31 cellular contexts compared by ENCODE assay signal in the genomic region with DNA sequence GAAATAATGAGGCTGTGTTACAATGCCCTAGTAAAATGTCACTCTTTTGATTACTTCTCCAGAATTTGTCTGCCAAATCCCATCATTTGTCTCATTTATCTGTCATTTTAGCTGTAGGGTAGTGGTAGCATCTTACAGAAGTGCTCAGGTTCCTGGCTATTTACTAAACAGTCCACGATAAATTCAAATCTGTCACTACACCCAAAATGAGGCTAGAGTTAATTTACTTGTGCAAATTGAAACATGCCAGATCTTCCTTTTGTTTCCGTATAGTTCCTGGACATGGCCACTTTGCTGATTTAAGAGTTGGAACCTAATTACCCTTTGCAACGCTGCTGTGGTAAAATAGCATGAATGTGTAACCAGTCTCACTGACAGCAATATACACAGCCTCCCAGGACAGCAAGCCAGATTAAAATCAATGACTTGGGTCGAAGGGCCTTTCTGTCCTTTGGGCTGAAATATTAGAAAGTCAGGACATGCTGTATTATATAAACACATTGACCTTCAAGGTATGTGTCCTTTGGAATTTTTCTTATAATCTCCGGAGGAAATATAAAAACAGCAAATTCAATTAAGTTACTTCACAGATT.
"Had no signal": no experiment of that assay in that cellular context is flagged by ENCODE, and none has a peak within 500 bp of the region (broad histone marks: within the 10 kb centered on the region; RNA-seq: fewer than 3 reads in every experiment).

No MANE protein-coding gene starts in this region.

- H3K9me3 ChIP-seq: ascending aorta, breast epithelium, colonic mucosa had no signal

- H3K4me3 ChIP-seq: ascending aorta, breast epithelium, cardiac muscle cell, colonic mucosa, dorsolateral prefrontal cortex had no signal

- ATAC-seq: activated naive CD4-positive, alpha-beta T cell treated with anti-CD3 and anti-CD28 coated beads, Interleukin-2, amount 50 U/mL, for 72 hours; activated T-cell treated with anti-CD3 and anti-CD28 coated beads, Interleukin-2, amount 50 U/mL, for 72 hours; esophagus mucosa; WTC11 had no signal

- FAIRE-seq: frontal cortex, TTC549 had no signal

- H3K27me3 ChIP-seq: ascending aorta, breast epithelium, cardiac muscle cell, colonic mucosa, dorsolateral prefrontal cortex had no signal

- H3K27ac ChIP-seq: ascending aorta, breast epithelium, cardiac muscle cell, colonic mucosa, dorsolateral prefrontal cortex, VCaP had no signal

- DNase-seq: activated CD4-positive, alpha-beta memory T cell treated with anti-CD3 and anti-CD28 coated beads, Interleukin-2, amount 10 ng/mL, durations not matched to agents 7 days and 5 days; activated CD4-positive, alpha-beta T cell treated with anti-CD3 and anti-CD28 coated beads for 1 hour; activated CD4-positive, alpha-beta T cell treated with anti-CD3 and anti-CD28 coated beads for 4 hours; activated CD4-positive, alpha-beta T cell treated with anti-CD3 and anti-CD28 coated beads, Interleukin-2, amount 10 ng/mL, durations not matched to agents 7 days and 5 days; activated CD4-positive, alpha-beta T cell treated with anti-CD3 and anti-CD28 coated beads, Interleukin-2, amount 50 U/mL, for 4 hours; activated CD8-positive, alpha-beta memory T cell treated with anti-CD3 and anti-CD28 coated beads, Interleukin-2, amount 50 U/mL, for 48 hours; activated gamma-delta T cell; activated naive CD4-positive, alpha-beta T cell; activated naive CD4-positive, alpha-beta T cell treated with anti-CD3 and anti-CD28 coated beads, Interleukin-2, amount 10 ng/mL, durations not matched to agents 7 days and 5 days; activated naive CD8-positive, alpha-beta T cell treated with anti-CD3 and anti-CD28 coated beads, Interleukin-2, amount 10 ng/mL, durations not matched to agents 7 days and 5 days; activated T-cell treated with anti-CD3 and anti-CD28 coated beads for 4 hours; activated T-cell treated with anti-CD3 and anti-CD28 coated beads, Interleukin-2, amount 50 U/mL, for 24 hours; activated T-cell treated with anti-CD3 and anti-CD28 coated beads, Interleukin-2, amount 50 U/mL, for 72 hours; central memory CD4-positive, alpha-beta T cell; cerebellar nuclear complex; colonic mucosa; dorsolateral prefrontal cortex; effector memory CD4-positive, alpha-beta T cell; endodermal cell; foreskin fibroblast; head of caudate nucleus; T-helper 2 cell had no signal

- H3K36me3 ChIP-seq: ascending aorta, breast epithelium, cardiac muscle cell, colonic mucosa had no signal

- H3K4me1 ChIP-seq: ascending aorta, breast epithelium, colonic mucosa had no signal
